In genomic region chr14:73743431-73743931, GRCh38 we compare ENCODE assay signal across 8 cellular contexts.
DNase-seq lines count a peak whose midpoint lies in the region; ATAC-seq lines count a peak whose summit lies in the region.

No MANE protein-coding gene starts in this region.

- H3K27me3 Mint-ChIP-seq in stimulated activated memory B cell treated with anti-CD40 and anti-IgM and Interleukin-4, amounts not matched to agents 10 μg/mL and 1 μg/mL and 100 μg/mL, for 72 hours, result no peaks in the 10 kb centered on the region

- no peaks in the 10 kb centered on the region for H3K9me3 Mint-ChIP-seq in stimulated activated memory B cell treated with anti-CD40 and anti-IgM and Interleukin-4, amounts not matched to agents 10 μg/mL and 1 μg/mL and 100 μg/mL, for 72 hours

- peaks cover 16% of the 10 kb centered on the region for H3K36me3 Mint-ChIP-seq in stimulated activated memory B cell treated with anti-CD40 and anti-IgM and Interleukin-4, amounts not matched to agents 10 μg/mL and 1 μg/mL and 100 μg/mL, for 72 hours

- peak overlapping the region; percentile 87 for H3K27ac Mint-ChIP-seq in stimulated activated memory B cell treated with anti-CD40 and anti-IgM and Interleukin-4, amounts not matched to agents 10 μg/mL and 1 μg/mL and 100 μg/mL, for 72 hours

- peak overlapping the region; percentile 62 for H3K4me3 Mint-ChIP-seq in stimulated activated memory B cell treated with anti-CD40 and anti-IgM and Interleukin-4, amounts not matched to agents 10 μg/mL and 1 μg/mL and 100 μg/mL, for 72 hours

- ATAC-seq in GM21390 (IDR thresholded peaks at IDR 0.05; ENCODE audit: unreplicated experiment), result peak; percentile 50
- ATAC-seq in stimulated activated memory B cell treated with anti-CD40 and anti-IgM and Interleukin-4, amounts not matched to agents 10 μg/mL and 1 μg/mL and 100 μg/mL, for 72 hours, result peak; percentile 68

- peak; percentile 92 to 93 for DNase-seq in AML-193 (lab: John Stamatoyannopoulos, UW)
- DNase-seq in MV-4-11 (lab: John Stamatoyannopoulos, UW), result peak; percentile 91
- peak; percentile 34 to 46 for DNase-seq in activated T-helper 1 cell treated with anti-CD3 and anti-CD28 coated beads, Interleukin-2, amount 50 U/mL, for 16 hours (ENCODE audit: low read depth in 1 of 2, low spot score in 1 of 2)
- DNase-seq in hepatic stellate cell (ENCODE audit: low spot score), result peak; percentile 69
- no peak for DNase-seq in iPS-NIHi7 (ENCODE audit: extremely low spot score)
- no peak for DNase-seq in NCI-H1105 treated with DMSO at 0.1 percent for 48 hours (lab: John Stamatoyannopoulos, UW)

- peaks cover 89% of the 10 kb centered on the region for H3K4me1 Mint-ChIP-seq in stimulated activated memory B cell treated with anti-CD40 and anti-IgM and Interleukin-4, amounts not matched to agents 10 μg/mL and 1 μg/mL and 100 μg/mL, for 72 hours

Comparison
In these comparisons a context has a peak if more than half of its experiments do, and no peak if none do; other contexts are left out.
1. DNase-seq: peak in AML-193 (2 of 2), MV-4-11 (single experiment), activated T-helper 1 cell treated with anti-CD3 and anti-CD28 coated beads, Interleukin-2, amount 50 U/mL, for 16 hours (2 of 2) and hepatic stellate cell (single experiment); none in iPS-NIHi7 (single experiment) and NCI-H1105 treated with DMSO at 0.1 percent for 48 hours (single experiment).